8 cellular contexts compared by ENCODE assay signal in genomic region chr3:184812845-184813157, GRCh38. TPM values are rescaled to one million over a fixed set of nuclear protein-coding genes. Genes with fewer than 3 reads are reported as not detected.
A peak's percentile ranks its signal among the peaks of the same experiment; 100 is the strongest.
DNase-seq lines count a peak whose midpoint lies in the region; ATAC-seq and TF ChIP-seq lines count a peak whose summit lies in the region.

No MANE protein-coding gene starts in this region.

- H3K27me3 ChIP-seq in CD4-positive, CD25-positive, alpha-beta regulatory T cell (ENCODE audit: control insufficient read depth, insufficient read depth, low read length), result peaks cover 2% of the 10 kb centered on the region
- H3K27me3 ChIP-seq in MM.1S (replicated peaks; ENCODE audit: insufficient read depth, low read length) (no peaks in the 10 kb centered on the region), neuron (ENCODE audit: insufficient read depth, low read length) (peaks cover under 1% of the 10 kb centered on the region)

- peak overlapping the region; percentile 92 for H3K4me3 ChIP-seq in CD4-positive, CD25-positive, alpha-beta regulatory T cell (ENCODE audit: low read depth, low read length)
- H3K4me3 ChIP-seq in MM.1S (ENCODE audit: low read length), result peak overlapping the region; percentile 89
- H3K4me3 ChIP-seq in neuron (ENCODE audit: low read length), result peak overlapping the region; percentile 80

- H3K9ac ChIP-seq in MM.1S (ENCODE audit: low read length), result peak overlapping the region; percentile 70

- H3K79me2 ChIP-seq in MM.1S (ENCODE audit: low read length), result peaks cover 24% of the 10 kb centered on the region

- peak overlapping the region; percentile 99 to 100 (median 99) for H3K4me3 Mint-ChIP-seq in CD4-positive, CD25-positive, alpha-beta regulatory T cell
- peak overlapping the region; percentile 83 to 86 for H3K4me3 Mint-ChIP-seq in effector memory CD8-positive, alpha-beta T cell

- H3K4me2 ChIP-seq in MM.1S (ENCODE audit: low read depth, low read length), result peak overlapping the region; percentile 88

- H3K4me1 ChIP-seq in CD4-positive, CD25-positive, alpha-beta regulatory T cell (ENCODE audit: control insufficient read depth, insufficient read depth, low read length, poor library complexity, severe bottlenecking), result peaks cover 37% of the 10 kb centered on the region
- H3K4me1 ChIP-seq in MM.1S (ENCODE audit: low read length) (peaks cover 14% of the 10 kb centered on the region), neuron (ENCODE audit: insufficient read depth, low read length) (peaks cover 8% of the 10 kb centered on the region)

- peak overlapping the region; percentile 95 for H2AFZ ChIP-seq in MM.1S (ENCODE audit: low read length)
- H2AFZ ChIP-seq in neuron (ENCODE audit: low read depth, low read length), result peak overlapping the region; percentile 89

- no peaks in the 10 kb centered on the region for H3K9me3 ChIP-seq in CD4-positive, CD25-positive, alpha-beta regulatory T cell (ENCODE audit: control insufficient read depth in 2 of 2, low read length in 2 of 2)
- H3K9me3 ChIP-seq in MM.1S (replicated peaks; ENCODE audit: insufficient read depth, low read length) (no peaks in the 10 kb centered on the region), neuron (ENCODE audit: low read length) (no peaks in the 10 kb centered on the region)

- ATAC-seq in CD4-positive, CD25-positive, alpha-beta regulatory T cell (ENCODE audit: low read depth in 2 of 2), result no peak
- no peak for ATAC-seq in effector memory CD8-positive, alpha-beta T cell (replicated peaks)
- ATAC-seq in GM21717 (IDR thresholded peaks at IDR 0.05; ENCODE audit: unreplicated experiment), result no peak

- no peaks in the 10 kb centered on the region for H3K9me2 ChIP-seq in MM.1S (replicated peaks; ENCODE audit: insufficient read depth, low read length)

- peaks cover 15% of the 10 kb centered on the region for H3K36me3 Mint-ChIP-seq in CD4-positive, CD25-positive, alpha-beta regulatory T cell
- H3K36me3 Mint-ChIP-seq in effector memory CD8-positive, alpha-beta T cell (ENCODE audit: insufficient read depth), result peaks cover 11% of the 10 kb centered on the region

- H3K27ac ChIP-seq in CD4-positive, CD25-positive, alpha-beta regulatory T cell (ENCODE audit: insufficient read depth, low read length, poor library complexity, severe bottlenecking), result peak overlapping the region; percentile 80
- no peak overlapping the region; the same call in 1 of the 2 replicates for H3K27ac ChIP-seq in MM.1S (ENCODE audit: low read length)

- H3F3A ChIP-seq in MM.1S (ENCODE audit: insufficient read depth, low read length), result 0 out of 2 replicates have a peak, but pooled peaks cover 5% of the 10 kb centered on the region

- H3K9me3 Mint-ChIP-seq in CD4-positive, CD25-positive, alpha-beta regulatory T cell, result peaks cover 0 to 3% (median 0%) of the 10 kb centered on the region in 7 donors
- no peaks in the 10 kb centered on the region for H3K9me3 Mint-ChIP-seq in effector memory CD8-positive, alpha-beta T cell

- DNase-seq in CD4-positive, CD25-positive, alpha-beta regulatory T cell, result no peak
- no peak for DNase-seq in MM.1S
- no peak for DNase-seq in effector memory CD8-positive, alpha-beta T cell
- no peak for DNase-seq in hippocampal formation (lab: John Stamatoyannopoulos, UW)
- DNase-seq in cerebellum (ENCODE audit: low spot score), result no peak
- DNase-seq in AG20443 (ENCODE audit: low spot score), result no peak

- TF ChIP-seq CTCF in MM.1S (IDR thresholded peaks at IDR 0.05; ENCODE audit: low read length), result no peak

- H3K27me3 Mint-ChIP-seq in CD4-positive, CD25-positive, alpha-beta regulatory T cell, result peaks cover 11% of the 10 kb centered on the region
- no peaks in the 10 kb centered on the region for H3K27me3 Mint-ChIP-seq in effector memory CD8-positive, alpha-beta T cell

- no peaks in the 10 kb centered on the region for H3K36me3 ChIP-seq in CD4-positive, CD25-positive, alpha-beta regulatory T cell (ENCODE audit: control insufficient read depth, insufficient read depth, low read length)
- H3K36me3 ChIP-seq in MM.1S (replicated peaks; ENCODE audit: insufficient read depth, low read length) (no peaks in the 10 kb centered on the region), neuron (ENCODE audit: insufficient read depth, low read length) (no peaks in the 10 kb centered on the region)

- H3K4me1 Mint-ChIP-seq in CD4-positive, CD25-positive, alpha-beta regulatory T cell, result peaks cover 7 to 56% (median 41%) of the 10 kb centered on the region in 4 donors
- peaks cover 24 to 39% of the 10 kb centered on the region in 2 donors for H3K4me1 Mint-ChIP-seq in effector memory CD8-positive, alpha-beta T cell (ENCODE audit: low read depth in 2 of 2)

- H4K20me1 ChIP-seq in MM.1S (ENCODE audit: insufficient read depth, low read length), result no peaks in the 10 kb centered on the region

- H3K27ac Mint-ChIP-seq in CD4-positive, CD25-positive, alpha-beta regulatory T cell, result peak overlapping the region in 2 of 3 donors; percentile 96 to 98
- H3K27ac Mint-ChIP-seq in effector memory CD8-positive, alpha-beta T cell, result peak overlapping the region; percentile 91

RNA-seq across cellular contexts. Expression of gene VPS8, which starts 0.8 kb away (rescaled TPM):
- 73.8 TPM for total RNA-seq in CD4-positive, CD25-positive, alpha-beta regulatory T cell
- 10 to 100 TPM; 23.4 to 27.6 (median 26.8) TPM for polyA plus RNA-seq in CD4-positive, CD25-positive, alpha-beta regulatory T cell
- total RNA-seq in cerebellum, result 185 TPM
